16 cellular contexts compared by ENCODE assay signal in genomic region chr16:85259831-85260165, GRCh38.
DNase-seq lines count a peak whose midpoint lies in the region; ATAC-seq, FAIRE-seq and TF ChIP-seq lines count a peak whose summit lies in the region.
"Had no signal": no experiment of that assay in that cellular context is flagged by ENCODE, and none has a peak within 500 bp of the region (broad histone marks: within the 10 kb centered on the region; RNA-seq: fewer than 3 reads in every experiment).

No MANE protein-coding gene starts in this region.

- no peak overlapping the region for H4K91ac ChIP-seq in mesenchymal stem cell (ENCODE audit: low read length)

- H3K18ac ChIP-seq in mesenchymal stem cell (ENCODE audit: low read depth in 1 of 2, low read length in 2 of 2), result no peak overlapping the region

- POLR2A ChIA-PET in K562 (lab: Yijun Ruan, JAX), result no interaction called here

- TF ChIP-seq EP300 in K562 (IDR thresholded peaks at IDR 0.05; ENCODE audit: low read length), result no peak

- H3K4me2 ChIP-seq in BLaER1 (peak overlapping the region; percentile 96), K562 (ENCODE audit: insufficient read depth, low read length) (no peak overlapping the region), mesenchymal stem cell (ENCODE audit: low read length, poor library complexity, severe bottlenecking) (peak overlapping the region; percentile 12)
- H3K4me2 ChIP-seq: A549, PC-9 had no signal

- no peak overlapping the region for H2BK120ac ChIP-seq in mesenchymal stem cell (ENCODE audit: low read depth, low read length)

- no peak overlapping the region for H3K23ac ChIP-seq in mesenchymal stem cell (ENCODE audit: low read length in 2 of 2)

- no peak overlapping the region for H2BK12ac ChIP-seq in mesenchymal stem cell (ENCODE audit: low read length in 2 of 2)

- H3K9me3 ChIP-seq in BLaER1 (no peaks in the 10 kb centered on the region), K562 (replicated peaks; ENCODE audit: control insufficient read depth, insufficient read depth, low read depth, low read length) (no peaks in the 10 kb centered on the region), mesenchymal stem cell (ENCODE audit: control insufficient read depth, low read length) (no peaks in the 10 kb centered on the region)
- H3K9me3 ChIP-seq: A549 had no signal

- TF ChIP-seq RAD21 in K562 (CRISPR knock-in tag; conservative IDR thresholded peaks at IDR 0.05 in 1 of 2, IDR thresholded peaks at IDR 0.05 in 1 of 2), result no peak

- H3K4ac ChIP-seq in mesenchymal stem cell (ENCODE audit: low read depth in 1 of 2, low read length in 2 of 2), result no peak overlapping the region

- H2BK15ac ChIP-seq in mesenchymal stem cell (ENCODE audit: low read depth, poor library complexity, severe bottlenecking), result no peak overlapping the region

- peaks cover 94% of the 10 kb centered on the region for H3K4me1 ChIP-seq in BLaER1
- peaks cover 20 to 59% of the 10 kb centered on the region in 2 experiments; a peak in 4 of 5 replicates for H3K4me1 ChIP-seq in K562 (replicated peaks in 1 of 2; ENCODE audit: control insufficient read depth in 2 of 2, insufficient read depth in 2 of 2, low read length in 2 of 2)
- H3K4me1 ChIP-seq in mesenchymal stem cell (ENCODE audit: control insufficient read depth, insufficient read depth, low read depth, low read length), result peaks cover 32% of the 10 kb centered on the region
- H3K4me1 ChIP-seq: A549 had no signal

- H4K20me1 ChIP-seq in BLaER1, result no peaks in the 10 kb centered on the region
- peaks cover 62% of the 10 kb centered on the region for H4K20me1 ChIP-seq in K562 (replicated peaks; ENCODE audit: control insufficient read depth, insufficient read depth, low read length)

- H3K9me1 ChIP-seq in K562 (ENCODE audit: control insufficient read depth, insufficient read depth, low read length), result no peaks in the 10 kb centered on the region

- no peak for TF ChIP-seq POLR2A in K562 (conservative IDR thresholded peaks at IDR 0.05)

- H4K8ac ChIP-seq in mesenchymal stem cell (ENCODE audit: low read length), result no peak overlapping the region

- BruUV-seq in K562 (replicated peaks; lab: Mats Ljungman, UMichigan), result no TSS peak

- intact Hi-C loops in K562 (cut with micrococcal nuclease), result loop anchor here (5.0 kb wide), 1 partner anchor 142 kb away; no protein-coding TSS in a partner anchor

- no peak for FAIRE-seq in K562 (lab: Jason Lieb, UNC)
- FAIRE-seq: A549, GM12878 had no signal

- CTCF ChIA-PET in K562 (lab: Yijun Ruan, JAX; ENCODE audit: low intra/inter-chr PET ratio), result no interaction called here

- in situ Hi-C loops in K562 (cut with MboI), result loop anchor here (10.0 kb wide), 1 partner anchor 145 kb away; the partner anchor contains the start of gene CIBAR2

- peak overlapping the region; percentile 75 for H3K9ac ChIP-seq in BLaER1
- no peak overlapping the region for H3K9ac ChIP-seq in K562 (ENCODE audit: insufficient read depth in 1 of 2, low read depth in 2 of 2, low read length in 2 of 2)
- no peak overlapping the region for H3K9ac ChIP-seq in mesenchymal stem cell (ENCODE audit: low read length)

- no peak overlapping the region for H2BK5ac ChIP-seq in mesenchymal stem cell (ENCODE audit: low read depth, low read length, poor library complexity, severe bottlenecking)

- DNase-seq in NCI-H524 treated with DMSO at 0.1 percent for 48 hours (lab: John Stamatoyannopoulos, UW) (peak; percentile 94), K562 (ENCODE audit: extremely low read depth in 1 of 4, low spot score in 3 of 4) (no peak), mesenchymal stem cell (no peak), NCI-H748 (lab: John Stamatoyannopoulos, UW; ENCODE audit: unreplicated experiment) (no peak), NOMO-1 treated with dmso at 0.1 percent for 144 hours (lab: John Stamatoyannopoulos, UW; ENCODE audit: unreplicated experiment) (no peak)
- DNase-seq: GDM1, NCI-H187, NCI-H345, NCI-H748 treated with DMSO at 0.1 percent for 48 hours, PC-9, T-helper 17 cell had no signal

- H3K4me3 ChIP-seq in BLaER1 (peak overlapping the region; percentile 52), K562 (no peak overlapping the region), mesenchymal stem cell (ENCODE audit: insufficient read depth in 1 of 2, low read depth in 1 of 2, low read length in 2 of 2) (no peak overlapping the region)
- H3K4me3 ChIP-seq: A549, GM12878, PC-9 had no signal

- H3K27me3 ChIP-seq in BLaER1 (no peaks in the 10 kb centered on the region), K562 (ENCODE audit: control insufficient read depth in 2 of 2, insufficient read depth in 2 of 2, low read length in 2 of 2) (no peaks in the 10 kb centered on the region), mesenchymal stem cell (ENCODE audit: control insufficient read depth in 1 of 2, insufficient read depth in 1 of 2, low read length in 2 of 2) (no peaks in the 10 kb centered on the region)

- H3K36me3 ChIP-seq in BLaER1, result no peaks in the 10 kb centered on the region
- no peaks in the 10 kb centered on the region for H3K36me3 ChIP-seq in K562 (ENCODE audit: control insufficient read depth, insufficient read depth, low read length)
- peaks cover 0 to 9% of the 10 kb centered on the region in 2 experiments for H3K36me3 ChIP-seq in mesenchymal stem cell (ENCODE audit: control insufficient read depth in 1 of 2, insufficient read depth in 2 of 2, low read depth in 1 of 2, low read length in 2 of 2)

- peaks cover 34% of the 10 kb centered on the region for H3K79me1 ChIP-seq in mesenchymal stem cell (replicated peaks; ENCODE audit: low read length, poor library complexity, severe bottlenecking)

- ATAC-seq in K562, result no peak
- no peak for ATAC-seq in GM18858 (IDR thresholded peaks at IDR 0.05; ENCODE audit: unreplicated experiment)
- no peak for ATAC-seq in GM18873 (IDR thresholded peaks at IDR 0.05; ENCODE audit: low FRiP score, unreplicated experiment)
- ATAC-seq: A549, GM12878, T-helper 17 cell had no signal

- no peak for TF ChIP-seq CTCF in K562 (IDR thresholded peaks at IDR 0.05 in 2 of 3, conservative IDR thresholded peaks at IDR 0.05 in 1 of 3; ENCODE audit: insufficient read depth in 2 of 3, low read depth in 1 of 3, low read length in 3 of 3)

- 66% methylated on average over 7 of the region's 9 CpGs for WGBS in K562 (ENCODE audit: insufficient coverage, low coverage, missing lambda C conversion rate)
- WGBS in mesenchymal stem cell, result 78% methylated on average over 9 of the region's 9 CpGs

- H3K79me2 ChIP-seq in K562 (ENCODE audit: control insufficient read depth, insufficient read depth, low read length), result no peaks in the 10 kb centered on the region

- no peak overlapping the region for H3K14ac ChIP-seq in mesenchymal stem cell (ENCODE audit: low read length in 2 of 2)

- peak overlapping the region; percentile 94 for H3K27ac ChIP-seq in BLaER1
- H3K27ac ChIP-seq in K562 (ENCODE audit: extremely low read depth, low read depth, low read length), result no peak overlapping the region
- H3K27ac ChIP-seq in mesenchymal stem cell (ENCODE audit: low read length, poor library complexity, severe bottlenecking), result no peak overlapping the region
- H3K27ac ChIP-seq: A549, PC-9 had no signal

- H2AFZ ChIP-seq in K562 (ENCODE audit: low read depth, low read length) (no peak overlapping the region), mesenchymal stem cell (ENCODE audit: low read depth, low read length) (no peak overlapping the region)
- H2AFZ ChIP-seq: PC-9 had no signal

- no peak overlapping the region for H2AK5ac ChIP-seq in mesenchymal stem cell (ENCODE audit: low read length, severe bottlenecking)

TF ChIP-seq in K562, 482 proteins besides CTCF, POLR2A, EP300 and RAD21:
- TF ChIP-seq, protein P1, sequence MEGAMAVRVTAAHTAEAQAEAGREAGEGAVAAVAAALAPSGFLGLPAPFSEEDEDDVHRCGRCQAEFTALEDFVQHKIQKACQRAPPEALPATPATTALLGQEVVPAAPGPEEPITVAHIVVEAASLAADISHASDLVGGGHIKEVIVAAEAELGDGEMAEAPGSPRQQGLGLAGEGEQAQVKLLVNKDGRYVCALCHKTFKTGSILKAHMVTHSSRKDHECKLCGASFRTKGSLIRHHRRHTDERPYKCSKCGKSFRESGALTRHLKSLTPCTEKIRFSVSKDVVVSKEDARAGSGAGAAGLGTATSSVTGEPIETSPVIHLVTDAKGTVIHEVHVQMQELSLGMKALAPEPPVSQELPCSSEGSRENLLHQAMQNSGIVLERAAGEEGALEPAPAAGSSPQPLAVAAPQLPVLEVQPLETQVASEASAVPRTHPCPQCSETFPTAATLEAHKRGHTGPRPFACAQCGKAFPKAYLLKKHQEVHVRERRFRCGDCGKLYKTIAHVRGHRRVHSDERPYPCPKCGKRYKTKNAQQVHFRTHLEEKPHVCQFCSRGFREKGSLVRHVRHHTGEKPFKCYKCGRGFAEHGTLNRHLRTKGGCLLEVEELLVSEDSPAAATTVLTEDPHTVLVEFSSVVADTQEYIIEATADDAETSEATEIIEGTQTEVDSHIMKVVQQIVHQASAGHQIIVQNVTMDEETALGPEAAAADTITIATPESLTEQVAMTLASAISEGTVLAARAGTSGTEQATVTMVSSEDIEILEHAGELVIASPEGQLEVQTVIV (CRISPR knock-in tag; IDR thresholded peaks at IDR 0.05; ENCODE audit: borderline replicate concordance), result no peak
- TF ChIP-seq ZBTB33 (CRISPR knock-in tag; IDR thresholded peaks at IDR 0.05), result peak; percentile 28; the same call in 1 of the 2 replicates
